ENCODE assay signal across 8 cellular contexts in the genomic region with DNA sequence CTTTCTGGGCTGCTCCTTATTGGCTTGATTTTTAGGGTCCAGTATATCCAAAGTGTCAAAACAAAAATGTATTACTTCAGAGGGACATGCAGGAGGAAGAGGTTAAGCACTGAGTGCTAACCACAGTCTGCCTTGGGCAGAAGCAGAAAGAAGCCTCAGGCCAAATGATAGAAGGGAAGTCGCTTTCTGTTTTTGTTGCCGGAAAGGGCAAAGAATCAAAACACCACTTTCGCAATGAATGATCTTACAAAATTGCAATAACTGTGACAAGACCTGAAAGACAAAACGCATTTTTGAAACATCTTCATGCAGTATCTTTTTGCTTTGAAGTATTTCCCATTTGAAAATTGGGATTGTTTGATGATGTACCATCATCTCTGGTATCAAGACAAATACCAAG.
DNase-seq lines count a peak whose midpoint lies in the region; ATAC-seq and TF ChIP-seq lines count a peak whose summit lies in the region.

No MANE protein-coding gene starts in this region.

- H3K4me3 ChIP-seq in GM12865 (ENCODE audit: low read depth, low read length): peak overlapping the region; percentile 33

- peaks cover 0 to 3% of the 10 kb centered on the region in 2 donors for H3K9me3 Mint-ChIP-seq in activated naive CD4-positive, alpha-beta T cell treated with anti-CD3 and anti-CD28 coated beads, Interleukin-2, amount 50 U/mL, for 72 hours

- no peaks in the 10 kb centered on the region for H3K36me3 Mint-ChIP-seq in activated naive CD4-positive, alpha-beta T cell treated with anti-CD3 and anti-CD28 coated beads, Interleukin-2, amount 50 U/mL, for 72 hours

- TF ChIP-seq CTCF in GM12865 (IDR thresholded peaks at IDR 0.05; ENCODE audit: insufficient read depth, low read depth, low read length, missing control alignments): no peak

- DNase-seq in GM12865 (ENCODE audit: low read depth) (peak; percentile 85), cerebellum (ENCODE audit: low spot score) (no peak), NCI-H345 (lab: John Stamatoyannopoulos, UW) (no peak), T1000 (lab: John Stamatoyannopoulos, UW) (no peak)
- peak in 1 of 2 donors; percentile 36 for DNase-seq in activated naive CD4-positive, alpha-beta T cell treated with anti-CD3 and anti-CD28 coated beads, Interleukin-2, amount 50 U/mL, for 72 hours (ENCODE audit: low spot score in 2 of 2)

- peak; percentile 30 for ATAC-seq in GM19468 (IDR thresholded peaks at IDR 0.05; ENCODE audit: extremely low read depth, unreplicated experiment)
- peak; percentile 53 for ATAC-seq in HG03521 (IDR thresholded peaks at IDR 0.05; ENCODE audit: unreplicated experiment)
- peak; percentile 84 to 89 for ATAC-seq in activated naive CD4-positive, alpha-beta T cell treated with anti-CD3 and anti-CD28 coated beads, Interleukin-2, amount 50 U/mL, for 72 hours
- ATAC-seq in HG02970 (IDR thresholded peaks at IDR 0.05; ENCODE audit: low FRiP score, unreplicated experiment): no peak

- H3K27ac Mint-ChIP-seq in activated naive CD4-positive, alpha-beta T cell treated with anti-CD3 and anti-CD28 coated beads, Interleukin-2, amount 50 U/mL, for 72 hours: peak overlapping the region; percentile 41
